Comparison of ENCODE assay signal across 8 cellular contexts in the genomic region with DNA sequence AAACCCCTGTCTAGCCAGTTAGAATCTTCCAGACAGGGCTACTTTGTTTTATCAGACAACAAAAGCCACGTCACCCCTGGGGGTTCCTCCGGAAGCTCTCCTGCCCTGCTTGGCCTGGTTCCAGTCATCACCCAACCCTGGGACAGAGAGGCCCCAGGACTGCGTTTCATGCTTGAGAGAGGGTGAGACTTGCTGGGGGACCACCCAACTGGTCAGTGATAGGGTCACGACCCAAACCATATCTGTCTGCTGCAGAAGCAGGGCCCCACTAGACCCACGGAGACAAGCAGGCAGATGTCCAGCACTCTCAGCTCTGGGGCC. TPM values are rescaled to one million over a fixed set of nuclear protein-coding genes. Genes with fewer than 3 reads are reported as not detected.
A peak's percentile ranks its signal among the peaks of the same experiment; 100 is the strongest.
DNase-seq lines count a peak whose midpoint lies in the region; ATAC-seq and TF ChIP-seq lines count a peak whose summit lies in the region.

No MANE protein-coding gene starts in this region.

- H3K27ac ChIP-seq in RWPE1: peak overlapping the region; percentile 90

- peaks cover 43% of the 10 kb centered on the region for H3K4me1 Mint-ChIP-seq in mesothelial cell of epicardium

- no peak for ATAC-seq in HG03139 (IDR thresholded peaks at IDR 0.05; ENCODE audit: unreplicated experiment)
- ATAC-seq in HG02938 (IDR thresholded peaks at IDR 0.05; ENCODE audit: unreplicated experiment): no peak

- peaks cover 3% of the 10 kb centered on the region for H3K36me3 Mint-ChIP-seq in mesothelial cell of epicardium

- no peaks in the 10 kb centered on the region for H3K27me3 Mint-ChIP-seq in mesothelial cell of epicardium (ENCODE audit: low read depth)

- POLR2A ChIA-PET in RWPE1 (lab: Yijun Ruan, JAX; ENCODE audit: low non-redundant PET): no interaction called here

- no peaks in the 10 kb centered on the region for H3K9me3 Mint-ChIP-seq in mesothelial cell of epicardium

- TF ChIP-seq CTCF in RWPE1 (conservative IDR thresholded peaks at IDR 0.05; ENCODE audit: low read depth) (no peak), mesothelial cell of epicardium (IDR thresholded peaks at IDR 0.05; ENCODE audit: unreplicated experiment) (no peak)

- peak overlapping the region; percentile 67 for H3K27ac Mint-ChIP-seq in mesothelial cell of epicardium

- DNase-seq in activated T-cell treated with anti-CD3 and anti-CD28 coated beads, Interleukin-2, amount 50 U/mL, for 1 hour: peak; percentile 41
- DNase-seq in activated T-cell treated with anti-CD3 and anti-CD28 coated beads for 4 hours (no peak), RWPE1 (ENCODE audit: low spot score) (peak; percentile 24), dermis microvascular lymphatic vessel endothelial cell (ENCODE audit: low read depth in 2 of 2) (peak; percentile 41 to 90), mesothelial cell of epicardium (ENCODE audit: low spot score in 2 of 2, unreplicated experiment in 2 of 2) (peak in 1 of 2 experiments; percentile 41), cerebellar cortex (ENCODE audit: low spot score) (no peak)

- CTCF ChIA-PET in RWPE1 (lab: Yijun Ruan, JAX): no interaction called here

- H3K4me3 Mint-ChIP-seq in mesothelial cell of epicardium: peak overlapping the region; percentile 83

RNA-seq across cellular contexts. Expression of gene NT5DC2, which starts 1.2 kb away (rescaled TPM):
- total RNA-seq in dermis microvascular lymphatic vessel endothelial cell: 24.4 and 52.5 TPM in 2 replicates
- 256 to 266 TPM (median 266 TPM) in 3 replicates for total RNA-seq in mesothelial cell of epicardium

RNA-seq across cellular contexts. Expression of gene UQCC5, which starts 3.9 kb away (rescaled TPM):
- 4.8 and 5.8 TPM in 2 replicates for total RNA-seq in dermis microvascular lymphatic vessel endothelial cell
- total RNA-seq in mesothelial cell of epicardium: 12.7 to 13.0 TPM (median 12.9 TPM) in 3 replicates

RNA-seq across cellular contexts. Expression of gene STAB1, which starts 37.3 kb away (rescaled TPM):
- total RNA-seq in dermis microvascular lymphatic vessel endothelial cell: 117 and 330 TPM in 2 replicates
- total RNA-seq in mesothelial cell of epicardium: 0.29 to 0.71 TPM (median 0.66 TPM) in 3 replicates

Comparison
In these comparisons a context has a peak if more than half of its experiments do, and no peak if none do; other contexts are left out.
1. DNase-seq: peak in activated T-cell treated with anti-CD3 and anti-CD28 coated beads, Interleukin-2, amount 50 U/mL, for 1 hour (single experiment), RWPE1 (single experiment) and dermis microvascular lymphatic vessel endothelial cell (2 of 2); none in activated T-cell treated with anti-CD3 and anti-CD28 coated beads for 4 hours (single experiment) and cerebellar cortex (single experiment).
2. RNA of gene STAB1, which starts 37.3 kb away (total RNA-seq): 117 to 330 TPM in dermis microvascular lymphatic vessel endothelial cell; 0.29 to 0.71 TPM in mesothelial cell of epicardium; every median in the first group is over 10 times any median in the second.